10 cellular contexts compared by ENCODE assay signal in genomic region chr12:93415723-93416464, GRCh38. TPM values are rescaled to one million over a fixed set of nuclear protein-coding genes. Genes with fewer than 3 reads are reported as not detected.
DNase-seq lines count a peak whose midpoint lies in the region; ATAC-seq and TF ChIP-seq lines count a peak whose summit lies in the region.
"Had no signal": no experiment of that assay in that cellular context is flagged by ENCODE, and none has a peak within 500 bp of the region (broad histone marks: within the 10 kb centered on the region; RNA-seq: fewer than 3 reads in every experiment).

No MANE protein-coding gene starts in this region.

- TF ChIP-seq CTCF in SK-N-SH (IDR thresholded peaks at IDR 0.05) (no peak), fibroblast of the aortic adventitia (IDR thresholded peaks at IDR 0.05; ENCODE audit: insufficient read depth, low read length) (no peak)

- POLR2A ChIA-PET in SK-N-SH (lab: Yijun Ruan, JAX), result no interaction called here

- TF ChIP-seq RAD21 in SK-N-SH (IDR thresholded peaks at IDR 0.05; ENCODE audit: low read length), result no peak

- no peaks in the 10 kb centered on the region for H3K9me3 Mint-ChIP-seq in activated T-cell treated with anti-CD3 and anti-CD28 coated beads, Interleukin-2, amount 50 U/mL, for 24 hours

- no peak overlapping the region for H2AFZ ChIP-seq in SK-N-SH (ENCODE audit: low read depth)

- WGBS in SK-N-SH (ENCODE audit: low lambda C conversion rate), result 74% methylated on average over 3 of the region's 3 CpGs

- H3K9me2 ChIP-seq in SK-N-SH, result no peaks in the 10 kb centered on the region

- H3K27ac Mint-ChIP-seq in activated T-cell treated with anti-CD3 and anti-CD28 coated beads, Interleukin-2, amount 50 U/mL, for 24 hours, result peak overlapping the region; percentile 91

- no peaks in the 10 kb centered on the region for H3K27me3 Mint-ChIP-seq in activated T-cell treated with anti-CD3 and anti-CD28 coated beads, Interleukin-2, amount 50 U/mL, for 24 hours

- ATAC-seq in HG02798 (IDR thresholded peaks at IDR 0.05; ENCODE audit: poor library complexity, unreplicated experiment), result no peak

- peaks cover 69% of the 10 kb centered on the region for H4K20me1 ChIP-seq in SK-N-SH (ENCODE audit: insufficient read depth)

- no peak for TF ChIP-seq EP300 in SK-N-SH (IDR thresholded peaks at IDR 0.05; ENCODE audit: borderline replicate concordance in 1 of 2, low read depth in 1 of 2, low read length in 1 of 2)

- H3K4me1 ChIP-seq in SK-N-SH (ENCODE audit: control insufficient read depth in 1 of 2, insufficient read depth in 2 of 2, low read depth in 1 of 2, low read length in 1 of 2), result peaks cover 2 to 15% of the 10 kb centered on the region in 2 experiments; a peak in 3 of 4 replicates

- no peak for DNase-seq in activated T-cell treated with anti-CD3 and anti-CD28 coated beads, Interleukin-2, amount 50 U/mL, for 24 hours
- DNase-seq in activated T-cell treated with anti-CD3 and anti-CD28 coated beads, Interleukin-2, amount 50 U/mL, for 48 hours, result no peak
- DNase-seq in SK-N-SH (no peak), fibroblast of the aortic adventitia (ENCODE audit: low read depth) (peak; percentile 68), stromal cell of bone marrow (ENCODE audit: low read depth) (peak; percentile 63), NCI-H2196 (lab: John Stamatoyannopoulos, UW; ENCODE audit: unreplicated experiment) (no peak), ecto neural progenitor cell (ENCODE audit: low spot score) (no peak)
- DNase-seq: RPMI8226 had no signal

- H3F3A ChIP-seq in SK-N-SH (replicated peaks; ENCODE audit: insufficient read depth), result peaks cover 37% of the 10 kb centered on the region

- peaks cover 38% of the 10 kb centered on the region for H3K36me3 Mint-ChIP-seq in activated T-cell treated with anti-CD3 and anti-CD28 coated beads, Interleukin-2, amount 50 U/mL, for 24 hours (ENCODE audit: low read depth)

- CTCF ChIA-PET in SK-N-SH (lab: Yijun Ruan, JAX), result interaction anchor here (0.7 to 3.0 kb wide), 5 partner anchors 10 to 686 kb away, joined by 3 to 15 read pairs (median 4); no protein-coding TSS in a partner anchor

- peaks cover 100% of the 10 kb centered on the region for H3K79me2 ChIP-seq in SK-N-SH (ENCODE audit: insufficient read depth)

- peaks cover 84% of the 10 kb centered on the region for H3K4me1 Mint-ChIP-seq in activated T-cell treated with anti-CD3 and anti-CD28 coated beads, Interleukin-2, amount 50 U/mL, for 24 hours (ENCODE audit: low read depth)

- H3K36me3 ChIP-seq in SK-N-SH (replicated peaks in 1 of 2; ENCODE audit: control insufficient read depth in 1 of 2, insufficient read depth in 2 of 2, low read length in 1 of 2), result peaks cover 2 to 3% of the 10 kb centered on the region in 2 experiments

- peak overlapping the region; percentile 1; the same call in 1 of the 2 replicates for H3K9ac ChIP-seq in SK-N-SH

- peak overlapping the region; percentile 60 to 61 for H3K27ac ChIP-seq in SK-N-SH (ENCODE audit: low read depth in 2 of 2, low read length in 1 of 2)

- H3K4me3 ChIP-seq in SK-N-SH (ENCODE audit: low read depth in 2 of 2, low read length in 1 of 2) (no peak overlapping the region), fibroblast of the aortic adventitia (ENCODE audit: low read depth, low read length) (no peak overlapping the region)
- H3K4me3 ChIP-seq: skin epidermis had no signal

- peak overlapping the region; percentile 38; the same call in 1 of the 2 replicates for H3K4me2 ChIP-seq in SK-N-SH

- H3K9me3 ChIP-seq in SK-N-SH, result no peaks in the 10 kb centered on the region

- no peaks in the 10 kb centered on the region for H3K27me3 ChIP-seq in SK-N-SH (ENCODE audit: insufficient read depth)

- H3K4me3 Mint-ChIP-seq in activated T-cell treated with anti-CD3 and anti-CD28 coated beads, Interleukin-2, amount 50 U/mL, for 24 hours, result peak overlapping the region; percentile 45

TF ChIP-seq in SK-N-SH, 30 proteins besides CTCF, POLR2A, EP300 and RAD21:
- no peak for TF ChIP-seq IRF3 (IDR thresholded peaks at IDR 0.05; ENCODE audit: low read depth, low read length)
- TF ChIP-seq TEAD4 (IDR thresholded peaks at IDR 0.05; ENCODE audit: borderline replicate concordance, insufficient read depth), result no peak
- TF ChIP-seq FOXM1 (IDR thresholded peaks at IDR 0.05; ENCODE audit: low read depth), result no peak
- no peak for TF ChIP-seq POLR2AphosphoS5 (IDR thresholded peaks at IDR 0.05; ENCODE audit: low read depth, low read length)
- no peak for TF ChIP-seq EZH2phosphoT487 (IDR thresholded peaks at IDR 0.05; ENCODE audit: borderline replicate concordance, low read depth)
- TF ChIP-seq NRF1 (IDR thresholded peaks at IDR 0.05; ENCODE audit: low read depth, low read length), result no peak
- no peak for TF ChIP-seq GABPA (IDR thresholded peaks at IDR 0.05; ENCODE audit: low read depth)
- TF ChIP-seq CHD2 (IDR thresholded peaks at IDR 0.05; ENCODE audit: low read length, partially characterized antibody), result no peak
- no peak for TF ChIP-seq MXI1 (IDR thresholded peaks at IDR 0.05; ENCODE audit: low read depth, low read length)
- no peak for TF ChIP-seq USF1 (IDR thresholded peaks at IDR 0.05; ENCODE audit: borderline replicate concordance, low read depth)
- TF ChIP-seq ELF1 (IDR thresholded peaks at IDR 0.05), result no peak
- no peak for TF ChIP-seq SMC3 (IDR thresholded peaks at IDR 0.05; ENCODE audit: low read depth, low read length)
- no peak for TF ChIP-seq GATA2 (CRISPR knock-in tag; IDR thresholded peaks at IDR 0.05)
- TF ChIP-seq TAF1 (IDR thresholded peaks at IDR 0.05; ENCODE audit: borderline replicate concordance, low read depth, low read length), result no peak
- TF ChIP-seq ZBTB33 (IDR thresholded peaks at IDR 0.05; ENCODE audit: borderline replicate concordance, low read depth), result no peak
- TF ChIP-seq USF2 (IDR thresholded peaks at IDR 0.05; ENCODE audit: borderline replicate concordance, low read depth, low read length), result no peak
- no peak for TF ChIP-seq NFIC (IDR thresholded peaks at IDR 0.05; ENCODE audit: borderline replicate concordance)
- TF ChIP-seq RCOR1 (IDR thresholded peaks at IDR 0.05; ENCODE audit: low read length), result no peak

RNA-seq across cellular contexts. Expression of gene UBE2N, which starts 25.9 kb away (rescaled TPM):
- polyA plus RNA-seq in SK-N-SH (2012; rRNA removed), result 102 and 121 TPM in 2 replicates
- polyA plus RNA-seq in SK-N-SH (2012; cell fraction: cytosol; rRNA removed), result 128 and 131 TPM in 2 replicates
- 39.9 and 65.6 TPM in 2 replicates for polyA plus RNA-seq in SK-N-SH (2012; cell fraction: nucleus; rRNA removed)
- 18.6 and 63.5 TPM in 2 replicates for total RNA-seq in fibroblast of the aortic adventitia (ENCODE audit: low replicate concordance)

RNA-seq across cellular contexts. Expression of gene NUDT4, which starts 38.2 kb away (rescaled TPM):
- 19.8 and 26.0 TPM in 2 replicates for polyA plus RNA-seq in SK-N-SH (2012; rRNA removed)
- polyA plus RNA-seq in SK-N-SH (2012; cell fraction: cytosol; rRNA removed), result 31.6 and 41.1 TPM in 2 replicates
- 10.8 and 16.7 TPM in 2 replicates for polyA plus RNA-seq in SK-N-SH (2012; cell fraction: nucleus; rRNA removed)
- 104 and 185 TPM in 2 replicates for total RNA-seq in fibroblast of the aortic adventitia (ENCODE audit: low replicate concordance)

RNA-seq across cellular contexts. Expression of gene MRPL42, which starts 51.4 kb away (rescaled TPM):
- 39.5 and 54.8 TPM in 2 replicates for polyA plus RNA-seq in SK-N-SH (2012; rRNA removed)
- polyA plus RNA-seq in SK-N-SH (2012; cell fraction: cytosol; rRNA removed), result 74.9 and 101 TPM in 2 replicates
- 10.8 and 23.7 TPM in 2 replicates for polyA plus RNA-seq in SK-N-SH (2012; cell fraction: nucleus; rRNA removed)
- 19.0 and 96.6 TPM in 2 replicates for total RNA-seq in fibroblast of the aortic adventitia (ENCODE audit: low replicate concordance)

Comparison
In these comparisons a context has a peak if more than half of its experiments do, and no peak if none do; other contexts are left out.
1. DNase-seq: peak in fibroblast of the aortic adventitia (single experiment) and stromal cell of bone marrow (single experiment); none in activated T-cell treated with anti-CD3 and anti-CD28 coated beads, Interleukin-2, amount 50 U/mL, for 24 hours (single experiment), activated T-cell treated with anti-CD3 and anti-CD28 coated beads, Interleukin-2, amount 50 U/mL, for 48 hours (0 of 2), SK-N-SH (single experiment), NCI-H2196 (single experiment) and ecto neural progenitor cell (single experiment).